Comparison of ENCODE assay signal across 8 cellular contexts in the genomic region with DNA sequence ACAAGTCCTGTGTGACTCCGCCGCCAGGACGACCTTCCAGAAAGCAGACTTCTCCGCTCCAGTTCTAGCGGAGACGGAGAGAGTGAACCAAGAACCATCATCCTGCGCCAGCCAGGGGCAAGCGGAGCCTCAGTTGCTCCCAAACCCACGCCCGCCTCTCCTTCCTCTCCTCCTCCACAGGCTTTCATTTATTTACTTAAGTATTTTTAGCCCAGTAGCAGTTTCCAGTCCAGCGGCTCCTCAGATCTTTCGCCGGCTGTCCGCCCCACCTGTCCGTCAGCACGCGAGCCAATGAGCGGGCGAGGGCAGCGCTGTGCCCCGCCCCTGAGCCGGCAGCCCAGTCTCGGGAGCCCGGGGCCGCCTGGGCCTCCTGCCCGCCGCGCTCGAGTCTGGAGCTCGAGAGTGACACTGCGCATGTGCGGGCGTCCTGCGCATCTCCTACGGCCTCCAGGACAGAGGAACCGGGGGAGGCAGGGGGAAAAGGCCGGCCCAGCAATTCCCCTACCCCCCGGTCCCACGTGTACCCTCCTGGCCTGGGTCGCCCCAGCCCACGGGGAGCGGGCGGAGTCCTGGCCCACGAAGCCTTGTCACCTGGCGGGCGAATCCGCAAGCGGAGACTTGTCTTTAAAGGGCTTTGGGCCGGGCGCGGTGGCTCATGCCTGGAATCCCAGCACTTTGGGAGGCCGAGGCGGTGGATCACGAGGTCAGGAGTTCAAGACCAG. TPM values are rescaled to one million over a fixed set of nuclear protein-coding genes. Genes with fewer than 3 reads are reported as not detected.
A peak's percentile ranks its signal among the peaks of the same experiment; 100 is the strongest.
DNase-seq lines count a peak whose midpoint lies in the region; ATAC-seq and TF ChIP-seq lines count a peak whose summit lies in the region.

A gene (plus strand): TSS at position 425 of the 722 bp plus-strand sequence.

- no peak for TF ChIP-seq EP300 in SK-N-SH (IDR thresholded peaks at IDR 0.05; ENCODE audit: borderline replicate concordance in 1 of 2, low read depth in 1 of 2, low read length in 1 of 2)

- no peaks in the 10 kb centered on the region for H3K36me3 Mint-ChIP-seq in activated naive CD4-positive, alpha-beta T cell treated with anti-CD3 and anti-CD28 coated beads, Interleukin-2, amount 50 U/mL, for 72 hours
- peaks cover 6% of the 10 kb centered on the region for H3K36me3 Mint-ChIP-seq in glutamatergic neuron (ENCODE audit: unreplicated experiment)
- H3K36me3 Mint-ChIP-seq in osteocyte (ENCODE audit: unreplicated experiment) = peaks cover 7% of the 10 kb centered on the region

- no peaks in the 10 kb centered on the region for H3K27me3 ChIP-seq in SK-N-SH (ENCODE audit: insufficient read depth)
- no peaks in the 10 kb centered on the region for H3K27me3 ChIP-seq in thymus (ENCODE audit: control insufficient read depth, insufficient read depth)

- H3K4me1 Mint-ChIP-seq in glutamatergic neuron (ENCODE audit: low read depth, unreplicated experiment) (peaks cover 25% of the 10 kb centered on the region), osteocyte (ENCODE audit: unreplicated experiment) (peaks cover 13% of the 10 kb centered on the region)

- DNase-seq in NCI-H1092 (lab: John Stamatoyannopoulos, UW) (peak; percentile 97), SK-N-SH (peak; percentile 99), glutamatergic neuron (peak; percentile 98), osteocyte (ENCODE audit: extremely low spot score, unreplicated experiment) (peak; percentile 99)
- DNase-seq in activated naive CD4-positive, alpha-beta T cell treated with anti-CD3 and anti-CD28 coated beads, Interleukin-2, amount 50 U/mL, for 72 hours (ENCODE audit: low spot score in 2 of 2) = peak; percentile 93 to 98

- H2AFZ ChIP-seq in SK-N-SH (ENCODE audit: low read depth) = peak within 1 kb of the TSS; percentile 93

- peak within 1 kb of the TSS; percentile 62 for H3K4me3 ChIP-seq in GM08714 (ENCODE audit: low read length)
- peak within 1 kb of the TSS; percentile 59 to 70 for H3K4me3 ChIP-seq in SK-N-SH (ENCODE audit: low read depth in 2 of 2, low read length in 1 of 2)
- peak within 1 kb of the TSS; percentile 57 for H3K4me3 ChIP-seq in thymus (ENCODE audit: low read length)

- H3K4me2 ChIP-seq in SK-N-SH = peak within 1 kb of the TSS; percentile 75

- H3K79me2 ChIP-seq in SK-N-SH (ENCODE audit: insufficient read depth) = no peaks in the 10 kb centered on the region

- H3K4me1 ChIP-seq in SK-N-SH (ENCODE audit: control insufficient read depth in 1 of 2, insufficient read depth in 2 of 2, low read depth in 1 of 2, low read length in 1 of 2) (peaks cover 2 to 4% of the 10 kb centered on the region in 2 experiments; a peak in 1 of 4 replicates), thymus (ENCODE audit: control insufficient read depth, insufficient read depth, low read length) (no peaks in the 10 kb centered on the region)

- no peak for TF ChIP-seq RAD21 in SK-N-SH (IDR thresholded peaks at IDR 0.05; ENCODE audit: low read length)

- POLR2A ChIA-PET in SK-N-SH (lab: Yijun Ruan, JAX) = interaction anchor here (0.6 to 1.5 kb wide), 8 partner anchors 9 to 211 kb away, joined by 3 to 5 read pairs (median 3); a partner anchor contains a TSS

- peaks cover 7% of the 10 kb centered on the region for H3F3A ChIP-seq in SK-N-SH (replicated peaks; ENCODE audit: insufficient read depth)

- H3K27me3 Mint-ChIP-seq in glutamatergic neuron (ENCODE audit: unreplicated experiment) = peaks cover 8% of the 10 kb centered on the region
- H3K27me3 Mint-ChIP-seq in osteocyte (ENCODE audit: unreplicated experiment) = no peaks in the 10 kb centered on the region

- H3K27ac ChIP-seq in SK-N-SH (ENCODE audit: low read depth in 2 of 2, low read length in 1 of 2) (peak within 1 kb of the TSS; percentile 58 to 80), thymus (ENCODE audit: low read depth) (no peak within 1 kb of the TSS)

- H3K36me3 ChIP-seq in SK-N-SH (replicated peaks in 1 of 2; ENCODE audit: control insufficient read depth in 1 of 2, insufficient read depth in 2 of 2, low read length in 1 of 2) (no peaks in the 10 kb centered on the region), thymus (ENCODE audit: control insufficient read depth, insufficient read depth) (no peaks in the 10 kb centered on the region)

- H4K20me1 ChIP-seq in SK-N-SH (ENCODE audit: insufficient read depth) = no peaks in the 10 kb centered on the region

- H3K9ac ChIP-seq in SK-N-SH = peak within 1 kb of the TSS; percentile 75

- H3K4me3 Mint-ChIP-seq in glutamatergic neuron (ENCODE audit: unreplicated experiment) = peak within 1 kb of the TSS; percentile 95
- H3K4me3 Mint-ChIP-seq in osteocyte (ENCODE audit: unreplicated experiment) = peak within 1 kb of the TSS; percentile 83

- H3K9me3 ChIP-seq in SK-N-SH (no peaks in the 10 kb centered on the region), thymus (ENCODE audit: control insufficient read depth) (no peaks in the 10 kb centered on the region)

- peak within 1 kb of the TSS; percentile 77 to 95 for H3K27ac Mint-ChIP-seq in activated naive CD4-positive, alpha-beta T cell treated with anti-CD3 and anti-CD28 coated beads, Interleukin-2, amount 50 U/mL, for 72 hours
- H3K27ac Mint-ChIP-seq in glutamatergic neuron (ENCODE audit: unreplicated experiment) (peak within 1 kb of the TSS; percentile 90), osteocyte (ENCODE audit: unreplicated experiment) (peak within 1 kb of the TSS; percentile 75)

- TF ChIP-seq CTCF in SK-N-SH (IDR thresholded peaks at IDR 0.05) (no peak), glutamatergic neuron (IDR thresholded peaks at IDR 0.05; ENCODE audit: partially characterized antibody, unreplicated experiment) (peak; percentile 24), osteocyte (IDR thresholded peaks at IDR 0.05) (no peak)

- no peaks in the 10 kb centered on the region for H3K9me2 ChIP-seq in SK-N-SH

- CTCF ChIA-PET in SK-N-SH (lab: Yijun Ruan, JAX) = interaction anchor here (0.5 to 4.6 kb wide), 11 partner anchors 11 to 394 kb away, joined by 3 to 34 read pairs (median 3); a partner anchor contains a TSS

- peak; percentile 92 for ATAC-seq in HG02588 (IDR thresholded peaks at IDR 0.05; ENCODE audit: unreplicated experiment)
- peak; percentile 98 to 99 for ATAC-seq in activated naive CD4-positive, alpha-beta T cell treated with anti-CD3 and anti-CD28 coated beads, Interleukin-2, amount 50 U/mL, for 72 hours

- 2% methylated on average over 46 of the region's 54 CpGs for WGBS in SK-N-SH (ENCODE audit: low lambda C conversion rate)
- WGBS in thymus = under 1% methylated on average over 54 of the region's 54 CpGs

- no peaks in the 10 kb centered on the region for H3K9me3 Mint-ChIP-seq in activated naive CD4-positive, alpha-beta T cell treated with anti-CD3 and anti-CD28 coated beads, Interleukin-2, amount 50 U/mL, for 72 hours
- peaks cover 17% of the 10 kb centered on the region for H3K9me3 Mint-ChIP-seq in glutamatergic neuron (ENCODE audit: unreplicated experiment)
- no peaks in the 10 kb centered on the region for H3K9me3 Mint-ChIP-seq in osteocyte (ENCODE audit: unreplicated experiment)

TF ChIP-seq in SK-N-SH, 30 proteins besides CTCF, POLR2A, EP300 and RAD21 (continues in another document):
- TF ChIP-seq, protein P1, sequence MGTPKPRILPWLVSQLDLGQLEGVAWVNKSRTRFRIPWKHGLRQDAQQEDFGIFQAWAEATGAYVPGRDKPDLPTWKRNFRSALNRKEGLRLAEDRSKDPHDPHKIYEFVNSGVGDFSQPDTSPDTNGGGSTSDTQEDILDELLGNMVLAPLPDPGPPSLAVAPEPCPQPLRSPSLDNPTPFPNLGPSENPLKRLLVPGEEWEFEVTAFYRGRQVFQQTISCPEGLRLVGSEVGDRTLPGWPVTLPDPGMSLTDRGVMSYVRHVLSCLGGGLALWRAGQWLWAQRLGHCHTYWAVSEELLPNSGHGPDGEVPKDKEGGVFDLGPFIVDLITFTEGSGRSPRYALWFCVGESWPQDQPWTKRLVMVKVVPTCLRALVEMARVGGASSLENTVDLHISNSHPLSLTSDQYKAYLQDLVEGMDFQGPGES (IDR thresholded peaks at IDR 0.05; ENCODE audit: low read depth, low read length) = no peak
- TF ChIP-seq TCF12 (IDR thresholded peaks at IDR 0.05) (0 out of 2 replicates have a peak, but pooled peaks have one; percentile 6), TAF1 (IDR thresholded peaks at IDR 0.05; ENCODE audit: borderline replicate concordance, low read depth, low read length) (no peak; the same call in 1 of the 2 replicates), GATA2 (CRISPR knock-in tag; IDR thresholded peaks at IDR 0.05) (no peak), FOSL2 (IDR thresholded peaks at IDR 0.05; ENCODE audit: borderline replicate concordance, low read depth) (no peak), YY1 (IDR thresholded peaks at IDR 0.05; ENCODE audit: low read depth) (no peak), POLR2AphosphoS5 (IDR thresholded peaks at IDR 0.05; ENCODE audit: low read depth, low read length) (0 out of 2 replicates have a peak, but pooled peaks have one; percentile 13), NRF1 (IDR thresholded peaks at IDR 0.05; ENCODE audit: low read depth, low read length) (peak; percentile 96), FOXJ3 (CRISPR knock-in tag; IDR thresholded peaks at IDR 0.05) (no peak), RXRA (IDR thresholded peaks at IDR 0.05; ENCODE audit: borderline replicate concordance, low read depth) (no peak), GABPA (IDR thresholded peaks at IDR 0.05; ENCODE audit: low read depth) (no peak)
- TF ChIP-seq, protein P2, sequence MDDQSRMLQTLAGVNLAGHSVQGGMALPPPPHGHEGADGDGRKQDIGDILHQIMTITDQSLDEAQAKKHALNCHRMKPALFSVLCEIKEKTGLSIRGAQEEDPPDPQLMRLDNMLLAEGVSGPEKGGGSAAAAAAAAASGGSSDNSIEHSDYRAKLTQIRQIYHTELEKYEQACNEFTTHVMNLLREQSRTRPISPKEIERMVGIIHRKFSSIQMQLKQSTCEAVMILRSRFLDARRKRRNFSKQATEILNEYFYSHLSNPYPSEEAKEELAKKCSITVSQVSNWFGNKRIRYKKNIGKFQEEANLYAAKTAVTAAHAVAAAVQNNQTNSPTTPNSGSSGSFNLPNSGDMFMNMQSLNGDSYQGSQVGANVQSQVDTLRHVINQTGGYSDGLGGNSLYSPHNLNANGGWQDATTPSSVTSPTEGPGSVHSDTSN (IDR thresholded peaks at IDR 0.05) = peak; percentile 98
- TF ChIP-seq, protein P3, sequence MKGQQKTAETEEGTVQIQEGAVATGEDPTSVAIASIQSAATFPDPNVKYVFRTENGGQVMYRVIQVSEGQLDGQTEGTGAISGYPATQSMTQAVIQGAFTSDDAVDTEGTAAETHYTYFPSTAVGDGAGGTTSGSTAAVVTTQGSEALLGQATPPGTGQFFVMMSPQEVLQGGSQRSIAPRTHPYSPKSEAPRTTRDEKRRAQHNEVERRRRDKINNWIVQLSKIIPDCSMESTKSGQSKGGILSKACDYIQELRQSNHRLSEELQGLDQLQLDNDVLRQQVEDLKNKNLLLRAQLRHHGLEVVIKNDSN (IDR thresholded peaks at IDR 0.05; ENCODE audit: borderline replicate concordance, low read depth) = no peak

RNA-seq across cellular contexts. Expression of the gene that starts here (rescaled TPM):
- polyA plus RNA-seq in SK-N-SH (2012; rRNA removed) (0.50 and 0.72 TPM in 2 replicates), thymus (0.16 TPM)
- polyA plus RNA-seq in SK-N-SH (2012; cell fraction: cytosol; rRNA removed) = 0.13 and 0.37 TPM in 2 replicates
- polyA plus RNA-seq in SK-N-SH (2012; cell fraction: nucleus; rRNA removed) = 0.68 and 0.89 TPM in 2 replicates
- total RNA-seq in activated naive CD4-positive, alpha-beta T cell treated with anti-CD3 and anti-CD28 coated beads, Interleukin-2, amount 50 U/mL, for 72 hours = under 1 TPM; 0.66 to 0.89 TPM
- total RNA-seq in glutamatergic neuron (ENCODE audit: unreplicated experiment) (not detected), osteocyte (not detected in 2 replicates)

Comparison
In these comparisons a context has a peak if more than half of its experiments do, and no peak if none do; other contexts are left out.
1. Peak in DNase-seq, H3K4me3 ChIP-seq, H3K27ac ChIP-seq, H3K9ac ChIP-seq and H3K4me2 ChIP-seq in SK-N-SH; RNA of the gene not detected or under 1 TPM.
2. Peak in DNase-seq and ATAC-seq in activated naive CD4-positive, alpha-beta T cell treated with anti-CD3 and anti-CD28 coated beads, Interleukin-2, amount 50 U/mL, for 72 hours; RNA of the gene not detected or under 1 TPM.
3. Peak in DNase-seq in glutamatergic neuron; RNA of the gene not detected or under 1 TPM.
4. Peak in DNase-seq in osteocyte; RNA of the gene not detected or under 1 TPM.